In the genomic region with DNA sequence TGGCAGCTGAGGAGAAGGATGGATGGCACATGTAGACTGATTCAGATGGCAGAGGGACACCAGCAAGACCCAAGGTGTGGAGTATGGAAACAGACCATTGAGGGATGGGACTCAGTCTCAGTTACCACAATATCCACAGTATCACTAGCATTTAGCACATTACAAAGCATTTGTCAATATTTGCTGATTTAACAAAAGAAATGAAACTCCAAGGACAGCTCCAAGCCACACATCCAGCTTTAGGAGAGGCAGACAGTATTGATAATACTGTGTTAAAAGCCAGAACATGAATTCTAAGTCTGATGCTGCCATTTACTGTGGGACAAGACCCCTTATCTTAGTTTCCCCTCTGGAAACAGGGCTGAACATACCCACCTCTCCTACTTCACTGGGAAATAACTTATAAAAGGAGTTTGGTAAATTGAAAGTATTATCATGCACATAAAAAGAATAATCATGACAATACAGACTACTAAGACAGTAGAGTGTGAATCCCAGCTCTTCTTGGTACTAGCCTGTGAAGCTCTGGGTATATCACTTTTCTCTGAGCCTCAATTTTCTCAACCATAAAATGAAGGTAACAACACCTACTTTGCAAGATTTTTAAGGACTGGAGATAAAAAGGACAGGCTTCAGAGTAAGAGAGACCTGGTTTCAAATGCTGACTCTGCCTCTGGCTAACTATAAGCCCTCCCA, we compare ENCODE assay signal across 8 cellular contexts. TPM values are rescaled to one million over a fixed set of nuclear protein-coding genes. Genes with fewer than 3 reads are reported as not detected.
DNase-seq lines count a peak whose midpoint lies in the region; TF ChIP-seq lines count a peak whose summit lies in the region.
"Had no signal": no experiment of that assay in that cellular context is flagged by ENCODE, and none has a peak within 500 bp of the region (broad histone marks: within the 10 kb centered on the region; RNA-seq: fewer than 3 reads in every experiment).

No MANE protein-coding gene starts in this region.

- no peak overlapping the region for H3K9ac ChIP-seq in HUES48 (ENCODE audit: low read depth, low read length)
- H3K9ac ChIP-seq in fibroblast of lung (ENCODE audit: insufficient read depth, low read length): no peak overlapping the region

- no peak for DNase-seq in SJSA1 (ENCODE audit: low read depth in 1 of 2, low spot score in 2 of 2)
- DNase-seq in fibroblast of lung (ENCODE audit: low read depth in 2 of 2): no peak
- DNase-seq in spleen: no peak
- DNase-seq in DMS 273 (lab: John Stamatoyannopoulos, UW; ENCODE audit: unreplicated experiment): no peak
- no peak for DNase-seq in head of caudate nucleus
- DNase-seq in EL: no peak
- DNase-seq: occipital lobe had no signal

- peaks cover 41% of the 10 kb centered on the region for H3K36me3 ChIP-seq in HUES48 (ENCODE audit: control insufficient read depth, insufficient read depth, low read length)
- peaks cover 90% of the 10 kb centered on the region for H3K36me3 ChIP-seq in SJSA1
- peaks cover 14% of the 10 kb centered on the region for H3K36me3 ChIP-seq in fibroblast of lung (ENCODE audit: control insufficient read depth, insufficient read depth, low read length)
- peaks cover 0 to 100% (median 26%) of the 10 kb centered on the region in 6 donors for H3K36me3 ChIP-seq in spleen

- peak overlapping the region; percentile 86 for H3K27ac ChIP-seq in HUES48 (ENCODE audit: low read depth, low read length)
- peak overlapping the region; percentile 99 for H3K27ac ChIP-seq in SJSA1
- peak overlapping the region; percentile 97 for H3K27ac ChIP-seq in fibroblast of lung (ENCODE audit: insufficient read depth, low read length)
- H3K27ac ChIP-seq in spleen: peak overlapping the region in 7 of 8 donors; percentile 50 to 97 (median 97)

- H4K20me1 ChIP-seq in fibroblast of lung (ENCODE audit: control insufficient read depth, extremely low read depth, insufficient read depth, low read length): no peaks in the 10 kb centered on the region

- intact Hi-C loops in spleen (cut with DNase I; ENCODE audit: low total_unique reads): loop anchor here (5.0 kb wide), 1 partner anchor 34 kb away; no protein-coding TSS in a partner anchor
- intact Hi-C loops in head of caudate nucleus (cut with DNase I): no loop called here

- no peaks in the 10 kb centered on the region for H3K9me3 ChIP-seq in HUES48 (ENCODE audit: control insufficient read depth, insufficient read depth, low read length)
- no peaks in the 10 kb centered on the region for H3K9me3 ChIP-seq in SJSA1 (replicated peaks)
- no peaks in the 10 kb centered on the region for H3K9me3 ChIP-seq in fibroblast of lung (ENCODE audit: control insufficient read depth, insufficient read depth, low read depth, low read length)
- no peaks in the 10 kb centered on the region for H3K9me3 ChIP-seq in spleen

- no peak overlapping the region for H3K4me3 ChIP-seq in HUES48 (ENCODE audit: low read depth, low read length)
- H3K4me3 ChIP-seq in SJSA1: no peak overlapping the region
- H3K4me3 ChIP-seq in fibroblast of lung (replicated peaks in 1 of 4; ENCODE audit: control extremely low read depth in 1 of 4, insufficient read depth in 1 of 4, low read depth in 3 of 4, low read length in 4 of 4): no peak overlapping the region
- no peak overlapping the region for H3K4me3 ChIP-seq in spleen

- H3K79me2 ChIP-seq in fibroblast of lung (ENCODE audit: control insufficient read depth, insufficient read depth, low read length): peaks cover 88% of the 10 kb centered on the region

- TF ChIP-seq CTCF in fibroblast of lung (conservative IDR thresholded peaks at IDR 0.05 in 1 of 2, IDR thresholded peaks at IDR 0.05 in 1 of 2; ENCODE audit: low read depth in 1 of 2, low read length in 2 of 2) (no peak), spleen (IDR thresholded peaks at IDR 0.05 in 8 of 11, conservative IDR thresholded peaks at IDR 0.05 in 3 of 11) (no peak)

- H3K27me3 ChIP-seq in HUES48 (ENCODE audit: control insufficient read depth, insufficient read depth, low read length) (no peaks in the 10 kb centered on the region), SJSA1 (replicated peaks) (no peaks in the 10 kb centered on the region), fibroblast of lung (ENCODE audit: control insufficient read depth, insufficient read depth, low read length) (no peaks in the 10 kb centered on the region), spleen (replicated peaks in 1 of 7) (no peaks in the 10 kb centered on the region)

- TF ChIP-seq POLR2A in spleen (IDR thresholded peaks at IDR 0.05): no peak

- H3K4me1 ChIP-seq in HUES48 (ENCODE audit: control insufficient read depth, insufficient read depth, low read length) (peaks cover 54% of the 10 kb centered on the region), SJSA1 (replicated peaks) (peaks cover 51% of the 10 kb centered on the region), fibroblast of lung (ENCODE audit: control insufficient read depth, extremely low read depth, insufficient read depth, low read length) (peaks cover 34% of the 10 kb centered on the region), spleen (peaks cover 40 to 100% (median 86%) of the 10 kb centered on the region in 6 donors)

- no peak overlapping the region for H2AFZ ChIP-seq in fibroblast of lung (ENCODE audit: low read length)

- H3K4me2 ChIP-seq in fibroblast of lung (ENCODE audit: extremely low read depth, insufficient read depth, low read length): peak overlapping the region; percentile 82

RNA-seq across cellular contexts. Expression of a gene that starts 11.1 kb away (rescaled TPM):
- total RNA-seq in SJSA1 (2014; rRNA removed; shearing (Covaris generic)): 103 and 106 TPM in 2 replicates
- total RNA-seq in fibroblast of lung: 50.8 and 77.1 TPM in 2 replicates
- 61.8 and 107 TPM in 2 replicates for polyA plus RNA-seq in fibroblast of lung
- 63.9 and 103 TPM in 2 replicates for polyA plus RNA-seq in fibroblast of lung (2012)
- 62.6 and 98.4 TPM in 2 replicates for polyA minus RNA-seq in fibroblast of lung (ENCODE audit: low replicate concordance)
- total RNA-seq in spleen: 100 to 1,000 TPM in 4 of 7 donors, 10 to 100 TPM in 3; 70.2 to 167 (median 107) TPM
- 10 to 100 TPM; 18.7 to 55.5 (median 22.7) TPM for polyA plus RNA-seq in spleen

RNA-seq across cellular contexts. Expression of a gene that starts 27.5 kb away (rescaled TPM):
- 212 and 238 TPM in 2 replicates for total RNA-seq in SJSA1 (2014; rRNA removed; shearing (Covaris generic))
- total RNA-seq in fibroblast of lung (5.4 and 21.0 TPM in 2 replicates), spleen (10 to 100 TPM in 3 of 7 donors, 1 to 10 TPM in 4; 2.6 to 16.2 (median 8.8) TPM)
- polyA plus RNA-seq in fibroblast of lung (19.9 and 72.2 TPM in 2 replicates), spleen (1 to 10 TPM; 1.4 to 9.3 (median 3.1) TPM)
- 21.0 and 71.3 TPM in 2 replicates for polyA plus RNA-seq in fibroblast of lung (2012)
- 6.1 and 22.6 TPM in 2 replicates for polyA minus RNA-seq in fibroblast of lung (ENCODE audit: low replicate concordance)
